In genomic region chr1:26111530-26112406, GRCh38 we compare ENCODE assay signal across 1 cellular context.
TF ChIP-seq lines count a peak whose summit lies in the region.

TSS of gene PDIK1L (plus strand) at chr1:26111824. CDS start at chr1:26114309, 2,485 bp downstream.

TF ChIP-seq in HepG2, 621 proteins besides CTCF, POLR2A, EP300 and RAD21 (continued from another document):
- TF ChIP-seq ZHX1 (CRISPR knock-in tag; IDR thresholded peaks at IDR 0.05; ENCODE audit: low read depth) (peak; percentile 48; the same call in 1 of the 2 replicates), ZNF687 (CRISPR knock-in tag; IDR thresholded peaks at IDR 0.05) (peak; percentile 85), FOXA3 (CRISPR knock-in tag; IDR thresholded peaks at IDR 0.05) (peak; percentile 3; the same call in 1 of the 2 replicates), PHF8 (CRISPR knock-in tag; IDR thresholded peaks at IDR 0.05) (peak; percentile 91), KLF16 (CRISPR knock-in tag; IDR thresholded peaks at IDR 0.05) (peak in 1 of 2 experiments; percentile 31; a peak in 1 of 4 replicates), FOXC1 (CRISPR knock-in tag; IDR thresholded peaks at IDR 0.05; ENCODE audit: borderline replicate concordance) (no peak), E2F2 (CRISPR knock-in tag; IDR thresholded peaks at IDR 0.05; ENCODE audit: borderline replicate concordance) (0 out of 2 replicates have a peak, but pooled peaks have one; percentile 57), ZNF839 (CRISPR knock-in tag; IDR thresholded peaks at IDR 0.05; ENCODE audit: borderline replicate concordance) (no peak), SP4 (CRISPR knock-in tag; IDR thresholded peaks at IDR 0.05) (peak; percentile 71; the same call in 1 of the 2 replicates)
- TF ChIP-seq, protein P1, sequence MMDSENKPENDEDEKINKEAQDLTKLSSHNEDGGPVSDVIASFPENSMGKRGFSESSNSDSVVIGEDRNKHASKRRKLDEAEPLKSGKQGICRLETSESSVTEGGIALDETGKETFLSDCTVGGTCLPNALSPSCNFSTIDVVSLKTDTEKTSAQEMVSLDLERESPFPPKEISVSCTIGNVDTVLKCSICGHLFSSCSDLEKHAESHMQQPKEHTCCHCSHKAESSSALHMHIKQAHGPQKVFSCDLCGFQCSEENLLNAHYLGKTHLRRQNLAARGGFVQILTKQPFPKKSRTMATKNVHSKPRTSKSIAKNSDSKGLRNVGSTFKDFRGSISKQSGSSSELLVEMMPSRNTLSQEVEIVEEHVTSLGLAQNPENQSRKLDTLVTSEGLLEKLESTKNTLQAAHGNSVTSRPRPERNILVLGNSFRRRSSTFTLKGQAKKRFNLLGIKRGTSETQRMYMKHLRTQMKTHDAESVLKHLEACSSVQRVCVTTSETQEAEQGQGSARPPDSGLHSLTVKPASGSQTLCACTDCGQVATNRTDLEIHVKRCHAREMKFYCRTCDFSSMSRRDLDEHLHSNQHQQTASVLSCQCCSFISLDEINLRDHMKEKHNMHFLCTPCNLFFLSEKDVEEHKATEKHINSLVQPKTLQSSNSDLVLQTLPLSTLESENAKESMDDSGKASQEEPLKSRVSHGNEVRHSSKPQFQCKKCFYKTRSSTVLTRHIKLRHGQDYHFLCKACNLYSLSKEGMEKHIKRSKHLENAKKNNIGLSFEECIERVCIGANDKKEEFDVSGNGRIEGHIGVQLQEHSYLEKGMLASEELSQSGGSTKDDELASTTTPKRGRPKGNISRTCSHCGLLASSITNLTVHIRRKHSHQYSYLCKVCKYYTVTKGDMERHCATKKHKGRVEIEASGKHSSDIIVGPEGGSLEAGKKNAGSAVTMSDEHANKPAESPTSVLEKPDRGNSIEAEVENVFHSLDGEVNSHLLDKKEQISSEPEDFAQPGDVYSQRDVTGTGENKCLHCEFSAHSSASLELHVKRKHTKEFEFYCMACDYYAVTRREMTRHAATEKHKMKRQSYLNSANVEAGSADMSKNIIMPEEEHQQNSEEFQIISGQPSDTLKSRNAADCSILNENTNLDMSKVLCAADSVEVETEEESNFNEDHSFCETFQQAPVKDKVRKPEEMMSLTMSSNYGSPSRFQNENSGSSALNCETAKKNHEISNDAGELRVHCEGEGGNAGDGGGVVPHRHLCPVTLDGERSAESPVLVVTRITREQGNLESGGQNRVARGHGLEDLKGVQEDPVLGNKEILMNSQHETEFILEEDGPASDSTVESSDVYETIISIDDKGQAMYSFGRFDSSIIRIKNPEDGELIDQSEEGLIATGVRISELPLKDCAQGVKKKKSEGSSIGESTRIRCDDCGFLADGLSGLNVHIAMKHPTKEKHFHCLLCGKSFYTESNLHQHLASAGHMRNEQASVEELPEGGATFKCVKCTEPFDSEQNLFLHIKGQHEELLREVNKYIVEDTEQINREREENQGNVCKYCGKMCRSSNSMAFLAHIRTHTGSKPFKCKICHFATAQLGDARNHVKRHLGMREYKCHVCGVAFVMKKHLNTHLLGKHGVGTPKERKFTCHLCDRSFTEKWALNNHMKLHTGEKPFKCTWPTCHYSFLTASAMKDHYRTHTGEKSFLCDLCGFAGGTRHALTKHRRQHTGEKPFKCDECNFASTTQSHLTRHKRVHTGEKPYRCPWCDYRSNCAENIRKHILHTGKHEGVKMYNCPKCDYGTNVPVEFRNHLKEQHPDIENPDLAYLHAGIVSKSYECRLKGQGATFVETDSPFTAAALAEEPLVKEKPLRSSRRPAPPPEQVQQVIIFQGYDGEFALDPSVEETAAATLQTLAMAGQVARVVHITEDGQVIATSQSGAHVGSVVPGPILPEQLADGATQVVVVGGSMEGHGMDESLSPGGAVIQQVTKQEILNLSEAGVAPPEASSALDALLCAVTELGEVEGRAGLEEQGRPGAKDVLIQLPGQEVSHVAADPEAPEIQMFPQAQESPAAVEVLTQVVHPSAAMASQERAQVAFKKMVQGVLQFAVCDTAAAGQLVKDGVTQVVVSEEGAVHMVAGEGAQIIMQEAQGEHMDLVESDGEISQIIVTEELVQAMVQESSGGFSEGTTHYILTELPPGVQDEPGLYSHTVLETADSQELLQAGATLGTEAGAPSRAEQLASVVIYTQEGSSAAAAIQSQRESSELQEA (CRISPR knock-in tag; IDR thresholded peaks at IDR 0.05; ENCODE audit: not compliant biosample characterization): peak; percentile 56
- TF ChIP-seq, protein P2, sequence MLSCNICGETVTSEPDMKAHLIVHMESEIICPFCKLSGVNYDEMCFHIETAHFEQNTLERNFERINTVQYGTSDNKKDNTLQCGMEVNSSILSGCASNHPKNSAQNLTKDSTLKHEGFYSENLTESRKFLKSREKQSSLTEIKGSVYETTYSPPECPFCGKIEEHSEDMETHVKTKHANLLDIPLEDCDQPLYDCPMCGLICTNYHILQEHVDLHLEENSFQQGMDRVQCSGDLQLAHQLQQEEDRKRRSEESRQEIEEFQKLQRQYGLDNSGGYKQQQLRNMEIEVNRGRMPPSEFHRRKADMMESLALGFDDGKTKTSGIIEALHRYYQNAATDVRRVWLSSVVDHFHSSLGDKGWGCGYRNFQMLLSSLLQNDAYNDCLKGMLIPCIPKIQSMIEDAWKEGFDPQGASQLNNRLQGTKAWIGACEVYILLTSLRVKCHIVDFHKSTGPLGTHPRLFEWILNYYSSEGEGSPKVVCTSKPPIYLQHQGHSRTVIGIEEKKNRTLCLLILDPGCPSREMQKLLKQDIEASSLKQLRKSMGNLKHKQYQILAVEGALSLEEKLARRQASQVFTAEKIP (CRISPR knock-in tag; IDR thresholded peaks at IDR 0.05; ENCODE audit: borderline replicate concordance): no peak
- TF ChIP-seq, protein P3, sequence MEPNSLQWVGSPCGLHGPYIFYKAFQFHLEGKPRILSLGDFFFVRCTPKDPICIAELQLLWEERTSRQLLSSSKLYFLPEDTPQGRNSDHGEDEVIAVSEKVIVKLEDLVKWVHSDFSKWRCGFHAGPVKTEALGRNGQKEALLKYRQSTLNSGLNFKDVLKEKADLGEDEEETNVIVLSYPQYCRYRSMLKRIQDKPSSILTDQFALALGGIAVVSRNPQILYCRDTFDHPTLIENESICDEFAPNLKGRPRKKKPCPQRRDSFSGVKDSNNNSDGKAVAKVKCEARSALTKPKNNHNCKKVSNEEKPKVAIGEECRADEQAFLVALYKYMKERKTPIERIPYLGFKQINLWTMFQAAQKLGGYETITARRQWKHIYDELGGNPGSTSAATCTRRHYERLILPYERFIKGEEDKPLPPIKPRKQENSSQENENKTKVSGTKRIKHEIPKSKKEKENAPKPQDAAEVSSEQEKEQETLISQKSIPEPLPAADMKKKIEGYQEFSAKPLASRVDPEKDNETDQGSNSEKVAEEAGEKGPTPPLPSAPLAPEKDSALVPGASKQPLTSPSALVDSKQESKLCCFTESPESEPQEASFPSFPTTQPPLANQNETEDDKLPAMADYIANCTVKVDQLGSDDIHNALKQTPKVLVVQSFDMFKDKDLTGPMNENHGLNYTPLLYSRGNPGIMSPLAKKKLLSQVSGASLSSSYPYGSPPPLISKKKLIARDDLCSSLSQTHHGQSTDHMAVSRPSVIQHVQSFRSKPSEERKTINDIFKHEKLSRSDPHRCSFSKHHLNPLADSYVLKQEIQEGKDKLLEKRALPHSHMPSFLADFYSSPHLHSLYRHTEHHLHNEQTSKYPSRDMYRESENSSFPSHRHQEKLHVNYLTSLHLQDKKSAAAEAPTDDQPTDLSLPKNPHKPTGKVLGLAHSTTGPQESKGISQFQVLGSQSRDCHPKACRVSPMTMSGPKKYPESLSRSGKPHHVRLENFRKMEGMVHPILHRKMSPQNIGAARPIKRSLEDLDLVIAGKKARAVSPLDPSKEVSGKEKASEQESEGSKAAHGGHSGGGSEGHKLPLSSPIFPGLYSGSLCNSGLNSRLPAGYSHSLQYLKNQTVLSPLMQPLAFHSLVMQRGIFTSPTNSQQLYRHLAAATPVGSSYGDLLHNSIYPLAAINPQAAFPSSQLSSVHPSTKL (CRISPR knock-in tag; IDR thresholded peaks at IDR 0.05): peak; percentile 9
- TF ChIP-seq, protein P4, sequence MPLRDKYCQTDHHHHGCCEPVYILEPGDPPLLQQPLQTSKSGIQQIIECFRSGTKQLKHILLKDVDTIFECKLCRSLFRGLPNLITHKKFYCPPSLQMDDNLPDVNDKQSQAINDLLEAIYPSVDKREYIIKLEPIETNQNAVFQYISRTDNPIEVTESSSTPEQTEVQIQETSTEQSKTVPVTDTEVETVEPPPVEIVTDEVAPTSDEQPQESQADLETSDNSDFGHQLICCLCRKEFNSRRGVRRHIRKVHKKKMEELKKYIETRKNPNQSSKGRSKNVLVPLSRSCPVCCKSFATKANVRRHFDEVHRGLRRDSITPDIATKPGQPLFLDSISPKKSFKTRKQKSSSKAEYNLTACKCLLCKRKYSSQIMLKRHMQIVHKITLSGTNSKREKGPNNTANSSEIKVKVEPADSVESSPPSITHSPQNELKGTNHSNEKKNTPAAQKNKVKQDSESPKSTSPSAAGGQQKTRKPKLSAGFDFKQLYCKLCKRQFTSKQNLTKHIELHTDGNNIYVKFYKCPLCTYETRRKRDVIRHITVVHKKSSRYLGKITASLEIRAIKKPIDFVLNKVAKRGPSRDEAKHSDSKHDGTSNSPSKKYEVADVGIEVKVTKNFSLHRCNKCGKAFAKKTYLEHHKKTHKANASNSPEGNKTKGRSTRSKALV (CRISPR knock-in tag; IDR thresholded peaks at IDR 0.05): peak; percentile 88
- TF ChIP-seq, protein P5, sequence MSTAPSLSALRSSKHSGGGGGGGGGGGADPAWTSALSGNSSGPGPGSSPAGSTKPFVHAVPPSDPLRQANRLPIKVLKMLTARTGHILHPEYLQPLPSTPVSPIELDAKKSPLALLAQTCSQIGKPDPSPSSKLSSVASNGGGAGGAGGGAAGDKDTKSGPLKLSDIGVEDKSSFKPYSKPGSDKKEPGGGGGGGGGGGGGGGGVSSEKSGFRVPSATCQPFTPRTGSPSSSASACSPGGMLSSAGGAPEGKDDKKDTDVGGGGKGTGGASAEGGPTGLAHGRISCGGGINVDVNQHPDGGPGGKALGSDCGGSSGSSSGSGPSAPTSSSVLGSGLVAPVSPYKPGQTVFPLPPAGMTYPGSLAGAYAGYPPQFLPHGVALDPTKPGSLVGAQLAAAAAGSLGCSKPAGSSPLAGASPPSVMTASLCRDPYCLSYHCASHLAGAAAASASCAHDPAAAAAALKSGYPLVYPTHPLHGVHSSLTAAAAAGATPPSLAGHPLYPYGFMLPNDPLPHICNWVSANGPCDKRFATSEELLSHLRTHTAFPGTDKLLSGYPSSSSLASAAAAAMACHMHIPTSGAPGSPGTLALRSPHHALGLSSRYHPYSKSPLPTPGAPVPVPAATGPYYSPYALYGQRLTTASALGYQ (CRISPR knock-in tag; IDR thresholded peaks at IDR 0.05): no peak; the same call in 1 of the 2 replicates
- TF ChIP-seq, protein P6, sequence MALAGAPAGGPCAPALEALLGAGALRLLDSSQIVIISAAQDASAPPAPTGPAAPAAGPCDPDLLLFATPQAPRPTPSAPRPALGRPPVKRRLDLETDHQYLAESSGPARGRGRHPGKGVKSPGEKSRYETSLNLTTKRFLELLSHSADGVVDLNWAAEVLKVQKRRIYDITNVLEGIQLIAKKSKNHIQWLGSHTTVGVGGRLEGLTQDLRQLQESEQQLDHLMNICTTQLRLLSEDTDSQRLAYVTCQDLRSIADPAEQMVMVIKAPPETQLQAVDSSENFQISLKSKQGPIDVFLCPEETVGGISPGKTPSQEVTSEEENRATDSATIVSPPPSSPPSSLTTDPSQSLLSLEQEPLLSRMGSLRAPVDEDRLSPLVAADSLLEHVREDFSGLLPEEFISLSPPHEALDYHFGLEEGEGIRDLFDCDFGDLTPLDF (CRISPR knock-in tag; IDR thresholded peaks at IDR 0.05): peak; percentile 56; the same call in 1 of the 2 replicates
